19 cellular contexts compared by ENCODE assay signal in genomic region chr11:134337051-134337450, GRCh38. TPM values are rescaled to one million over a fixed set of nuclear protein-coding genes. Genes with fewer than 3 reads are reported as not detected.
A peak's percentile ranks its signal among the peaks of the same experiment; 100 is the strongest.
DNase-seq lines count a peak whose midpoint lies in the region; ATAC-seq and TF ChIP-seq lines count a peak whose summit lies in the region.
"Had no signal": no experiment of that assay in that cellular context is flagged by ENCODE, and none has a peak within 500 bp of the region (broad histone marks: within the 10 kb centered on the region; RNA-seq: fewer than 3 reads in every experiment).

No MANE protein-coding gene starts in this region.

- WGBS in lung, 2 donors: 95% methylated on average over 4 of the region's 4 CpGs

- H3K27me3 ChIP-seq in lung (ENCODE audit: control insufficient read depth, insufficient read depth): no peaks in the 10 kb centered on the region

- TF ChIP-seq CTCF in GM10266 (IDR thresholded peaks at IDR 0.05; ENCODE audit: control insufficient read depth, insufficient read depth, low read depth, missing control alignments): no peak
- no peak for TF ChIP-seq CTCF in GM20000 (IDR thresholded peaks at IDR 0.05; ENCODE audit: extremely low read depth, missing control alignments)
- no peak for TF ChIP-seq CTCF in lung (IDR thresholded peaks at IDR 0.05; ENCODE audit: control extremely low read depth, extremely low read depth)

- no peak overlapping the region for H3K4me3 ChIP-seq in lung
- H3K4me3 ChIP-seq: BLaER1 treated with 17β-estradiol and CSF1 and Interleukin-3, amounts not matched to agents 10 nM and 100 nM; GM12878 had no signal

- TF ChIP-seq POLR2A in GM18505 (IDR thresholded peaks at IDR 0.05; ENCODE audit: borderline replicate concordance, extremely low read depth, insufficient read depth, insufficient read length): no peak

- no peaks in the 10 kb centered on the region for H3K36me3 ChIP-seq in lung (ENCODE audit: control insufficient read depth in 2 of 2, insufficient read depth in 2 of 2, low read length in 2 of 2)
- H3K36me3 ChIP-seq: BLaER1 treated with 17β-estradiol and CSF1 and Interleukin-3, amounts not matched to agents 10 nM and 100 nM had no signal

- ATAC-seq in lung (ENCODE audit: insufficient read depth, low FRiP score) (no peak), GM18505 (IDR thresholded peaks at IDR 0.05; ENCODE audit: unreplicated experiment) (no peak)
- ATAC-seq: CD8-positive, alpha-beta T cell; GM12878 had no signal

- DNase-seq in GM10266 (ENCODE audit: extremely low spot score): peak; percentile 6
- peak; percentile 7 for DNase-seq in GM20000 (ENCODE audit: low spot score)
- DNase-seq in lung (ENCODE audit: low spot score): peak; percentile 19
- DNase-seq in NCI-H2081 treated with DMSO at 0.1 percent for 48 hours (lab: John Stamatoyannopoulos, UW): no peak
- no peak for DNase-seq in NCI-H1930 (lab: John Stamatoyannopoulos, UW)
- no peak for DNase-seq in NAMALWA (ENCODE audit: low spot score)
- DNase-seq: 8988T; ACHN; AML-193; Caco-2; Calu3; CD4-positive, alpha-beta T cell; CD8-positive, alpha-beta T cell; DMS79 treated with DMSO at 0.1 percent for 48 hours; GF-D8 had no signal

- H3K4me1 ChIP-seq in lung (ENCODE audit: control insufficient read depth in 2 of 2, insufficient read depth in 2 of 2, low read length in 2 of 2): peaks cover 0 to 3% of the 10 kb centered on the region in 2 donors

- no peak overlapping the region for H3K27ac ChIP-seq in lung (ENCODE audit: low read depth in 1 of 2, low read length in 1 of 2)
- H3K27ac ChIP-seq: BLaER1 treated with 17β-estradiol and CSF1 and Interleukin-3, amounts not matched to agents 10 nM and 100 nM; C4-2B had no signal

- no peaks in the 10 kb centered on the region for H3K9me3 ChIP-seq in lung (ENCODE audit: control insufficient read depth in 2 of 2, insufficient read depth in 1 of 2, low read length in 1 of 2)
- H3K9me3 ChIP-seq: BLaER1 treated with 17β-estradiol and CSF1 and Interleukin-3, amounts not matched to agents 10 nM and 100 nM; Caco-2 had no signal

RNA-seq across cellular contexts. Expression of gene GLB1L2, which starts 5.3 kb away (rescaled TPM):
- 10 to 100 TPM in 1 of 2 donors, 1 to 10 TPM in 1; 7.3 to 13.6 TPM for total RNA-seq in lung
- 10 to 100 TPM in 1 of 2 donors, 1 to 10 TPM in 1; 7.1 to 11.4 TPM for polyA plus RNA-seq in lung

Comparison
In these comparisons a context has a peak if more than half of its experiments do, and no peak if none do; other contexts are left out.
1. DNase-seq: peak in GM10266 (single experiment), GM20000 (single experiment) and lung (single experiment); none in NCI-H2081 treated with DMSO at 0.1 percent for 48 hours (single experiment), NCI-H1930 (0 of 2) and NAMALWA (single experiment).